Comparison of ENCODE assay signal across 12 cellular contexts in the genomic region with DNA sequence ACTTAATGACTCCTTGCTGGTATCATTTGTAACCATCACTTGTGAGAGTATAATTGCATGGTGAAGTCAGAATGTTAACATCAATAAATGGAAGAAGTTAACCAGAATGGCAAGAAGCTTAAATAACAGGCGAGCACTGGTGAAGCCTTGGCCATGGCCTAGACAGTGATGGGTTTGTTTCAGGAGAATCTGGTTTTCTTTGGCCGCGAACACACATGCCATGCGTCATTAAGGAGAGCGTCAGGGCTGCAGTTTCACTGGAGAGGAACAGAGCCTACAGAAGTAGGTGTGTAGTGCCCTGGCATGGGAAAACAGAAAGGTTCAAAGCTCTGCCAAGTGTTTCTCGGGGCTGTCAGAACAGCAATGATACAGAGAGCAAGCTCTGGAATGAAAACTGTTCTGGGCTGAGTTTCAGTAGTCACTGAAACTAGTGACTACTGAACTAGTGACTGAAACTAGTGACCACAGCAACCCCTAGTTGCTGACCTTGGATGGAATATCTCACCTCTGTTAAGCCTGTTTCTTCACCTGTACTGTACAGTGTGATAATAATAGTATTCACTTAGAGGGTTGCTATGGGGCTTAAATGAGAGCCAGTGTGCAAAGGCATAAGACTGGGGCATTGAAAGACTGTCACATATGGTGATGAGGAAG.
DNase-seq lines count a peak whose midpoint lies in the region; ATAC-seq and TF ChIP-seq lines count a peak whose summit lies in the region.
"Had no signal": no experiment of that assay in that cellular context is flagged by ENCODE, and none has a peak within 500 bp of the region (broad histone marks: within the 10 kb centered on the region; RNA-seq: fewer than 3 reads in every experiment).

No MANE protein-coding gene starts in this region.

- H3K27ac Mint-ChIP-seq in activated CD4-positive, alpha-beta memory T cell treated with anti-CD3 and anti-CD28 coated beads for 36 hours: peak overlapping the region; percentile 28
- H3K27ac Mint-ChIP-seq in activated CD4-positive, alpha-beta memory T cell treated with anti-CD3 and anti-CD28 coated beads, Interleukin-2, amount 10 ng/mL, durations not matched to agents 7 days and 5 days: no peak overlapping the region
- peak overlapping the region; percentile 22 for H3K27ac Mint-ChIP-seq in activated naive CD8-positive, alpha-beta T cell

- H3K27me3 Mint-ChIP-seq in activated CD4-positive, alpha-beta memory T cell treated with anti-CD3 and anti-CD28 coated beads for 36 hours: no peaks in the 10 kb centered on the region
- H3K27me3 Mint-ChIP-seq in activated CD4-positive, alpha-beta memory T cell treated with anti-CD3 and anti-CD28 coated beads, Interleukin-2, amount 10 ng/mL, durations not matched to agents 7 days and 5 days: no peaks in the 10 kb centered on the region
- no peaks in the 10 kb centered on the region for H3K27me3 Mint-ChIP-seq in activated naive CD8-positive, alpha-beta T cell

- intact Hi-C loops in activated CD4-positive, alpha-beta memory T cell treated with anti-CD3 and anti-CD28 coated beads for 36 hours (cut with micrococcal nuclease): loop anchor here (5.0 kb wide), 1 partner anchor 34 kb away; no protein-coding TSS in a partner anchor
- intact Hi-C loops in stomach (cut with DNase I; ENCODE audit: low total_unique reads): no loop called here

- TF ChIP-seq POLR2A in stomach (IDR thresholded peaks at IDR 0.05): no peak

- no peak overlapping the region for H3K4me3 Mint-ChIP-seq in activated CD4-positive, alpha-beta memory T cell treated with anti-CD3 and anti-CD28 coated beads for 36 hours
- no peak overlapping the region for H3K4me3 Mint-ChIP-seq in activated CD4-positive, alpha-beta memory T cell treated with anti-CD3 and anti-CD28 coated beads, Interleukin-2, amount 10 ng/mL, durations not matched to agents 7 days and 5 days
- H3K4me3 Mint-ChIP-seq in activated naive CD8-positive, alpha-beta T cell: no peak overlapping the region

- CTCF ChIA-PET in activated CD4-positive, alpha-beta memory T cell treated with anti-CD3 and anti-CD28 coated beads for 36 hours (lab: Charles Lee): interaction anchor here (0.6 kb wide), 1 partner anchor 41 kb away, joined by 3 read pairs; no protein-coding TSS in a partner anchor
- CTCF ChIA-PET in activated CD4-positive, alpha-beta memory T cell treated with anti-CD3 and anti-CD28 coated beads, Interleukin-2, amount 10 ng/mL, durations not matched to agents 7 days and 5 days (lab: Charles Lee): no interaction called here

- DNase-seq in activated CD4-positive, alpha-beta memory T cell treated with anti-CD3 and anti-CD28 coated beads for 36 hours: no peak
- no peak for DNase-seq in activated CD4-positive, alpha-beta memory T cell treated with anti-CD3 and anti-CD28 coated beads, Interleukin-2, amount 10 ng/mL, durations not matched to agents 7 days and 5 days
- DNase-seq in stomach (no peak), NCI-H226 (no peak)
- DNase-seq in activated CD4-positive, CD25-positive, alpha-beta regulatory T cell treated with anti-CD3 and anti-CD28 coated beads, Interleukin-2, amount 50 U/mL, for 72 hours: no peak
- no peak for DNase-seq in stimulated activated CD4-positive, alpha-beta T cell treated with anti-CD3 and anti-CD28 coated beads, Interleukin-2, amount 100 ng/mL, for 24 hours
- DNase-seq: NCI-H1436 had no signal

- no peak for TF ChIP-seq CTCF in stomach (IDR thresholded peaks at IDR 0.05)

- no peaks in the 10 kb centered on the region for H3K9me3 ChIP-seq in stomach
- H3K9me3 ChIP-seq: A549 had no signal

- H3K36me3 ChIP-seq in stomach: peaks cover 11 to 74% (median 34%) of the 10 kb centered on the region in 4 donors

- ATAC-seq in HG02870 (IDR thresholded peaks at IDR 0.05; ENCODE audit: unreplicated experiment): peak; percentile 95
- ATAC-seq: A549 had no signal

- H3K27ac ChIP-seq in stomach: peak overlapping the region in 2 of 5 donors; percentile 4 to 40
- H3K27ac ChIP-seq: A549, cardiac muscle cell, VCaP had no signal

- peak; percentile 34 for TF ChIP-seq EP300 in stomach (IDR thresholded peaks at IDR 0.05)

- peaks cover 12% of the 10 kb centered on the region for H3K4me1 Mint-ChIP-seq in activated CD4-positive, alpha-beta memory T cell treated with anti-CD3 and anti-CD28 coated beads for 36 hours (ENCODE audit: low read depth)
- H3K4me1 Mint-ChIP-seq in activated CD4-positive, alpha-beta memory T cell treated with anti-CD3 and anti-CD28 coated beads, Interleukin-2, amount 10 ng/mL, durations not matched to agents 7 days and 5 days: peaks cover 12% of the 10 kb centered on the region
- H3K4me1 Mint-ChIP-seq in activated naive CD8-positive, alpha-beta T cell (ENCODE audit: low read depth): no peaks in the 10 kb centered on the region

- POLR2A ChIA-PET in activated CD4-positive, alpha-beta memory T cell treated with anti-CD3 and anti-CD28 coated beads for 36 hours (lab: Charles Lee): interaction anchor here (0.5 kb wide), 1 partner anchor 19 kb away, joined by 4 read pairs; no protein-coding TSS in a partner anchor
- POLR2A ChIA-PET in activated CD4-positive, alpha-beta memory T cell treated with anti-CD3 and anti-CD28 coated beads, Interleukin-2, amount 10 ng/mL, durations not matched to agents 7 days and 5 days (lab: Charles Lee): no interaction called here

- H3K36me3 Mint-ChIP-seq in activated CD4-positive, alpha-beta memory T cell treated with anti-CD3 and anti-CD28 coated beads for 36 hours: peaks cover 44% of the 10 kb centered on the region
- peaks cover 26% of the 10 kb centered on the region for H3K36me3 Mint-ChIP-seq in activated CD4-positive, alpha-beta memory T cell treated with anti-CD3 and anti-CD28 coated beads, Interleukin-2, amount 10 ng/mL, durations not matched to agents 7 days and 5 days (ENCODE audit: low read depth)
- peaks cover 23% of the 10 kb centered on the region for H3K36me3 Mint-ChIP-seq in activated naive CD8-positive, alpha-beta T cell

- H3K4me1 ChIP-seq in stomach: peaks cover 0 to 4% (median 0%) of the 10 kb centered on the region in 4 donors
- H3K4me1 ChIP-seq: A549 had no signal

- no peaks in the 10 kb centered on the region for H3K9me3 Mint-ChIP-seq in activated CD4-positive, alpha-beta memory T cell treated with anti-CD3 and anti-CD28 coated beads for 36 hours
- H3K9me3 Mint-ChIP-seq in activated CD4-positive, alpha-beta memory T cell treated with anti-CD3 and anti-CD28 coated beads, Interleukin-2, amount 10 ng/mL, durations not matched to agents 7 days and 5 days: no peaks in the 10 kb centered on the region
- H3K9me3 Mint-ChIP-seq in activated naive CD8-positive, alpha-beta T cell (ENCODE audit: low read depth): no peaks in the 10 kb centered on the region

- H3K27me3 ChIP-seq in stomach: no peaks in the 10 kb centered on the region
- H3K27me3 ChIP-seq: cardiac muscle cell had no signal

- no peak overlapping the region for H3K4me3 ChIP-seq in stomach
- H3K4me3 ChIP-seq: A549, cardiac muscle cell had no signal

- WGBS in stomach, 5 donors: 80 to 95% (median 93%) methylated on average over 6 of the region's 6 CpGs
